ENCODE assay signal across 8 cellular contexts in the genomic region with DNA sequence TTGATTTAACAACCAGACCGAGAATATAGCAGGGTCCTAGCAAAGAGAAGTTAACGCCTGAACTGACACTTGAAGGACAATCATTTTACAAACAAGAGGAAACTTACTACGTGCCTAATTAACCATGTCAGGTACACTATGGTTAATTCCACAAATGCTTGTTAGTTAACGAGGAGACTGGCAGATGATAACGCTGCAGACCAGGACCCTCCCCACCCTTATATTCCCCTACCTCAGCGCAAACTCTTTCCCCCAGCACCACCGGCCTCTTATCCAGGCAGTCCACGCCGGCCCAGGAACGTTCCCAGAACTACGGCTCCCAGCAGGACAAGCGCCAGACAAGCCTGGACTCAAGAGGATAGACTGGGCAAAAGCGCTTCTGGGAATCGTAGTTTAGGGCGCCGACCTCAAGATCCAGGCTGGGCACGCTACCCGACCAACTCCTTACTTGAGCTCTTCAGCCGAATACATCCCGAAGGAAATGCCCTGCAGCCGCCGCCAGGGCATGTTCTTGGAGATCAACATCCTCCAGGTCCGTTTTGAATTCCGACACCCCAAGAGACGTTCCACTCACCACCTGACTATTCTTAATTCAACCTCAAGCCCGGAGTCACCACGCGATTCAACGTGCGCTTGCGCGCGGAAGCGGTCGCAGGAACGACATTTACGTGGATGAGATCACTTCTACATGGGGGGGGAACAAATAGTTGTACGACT. TPM values are rescaled to one million over a fixed set of nuclear protein-coding genes. Genes with fewer than 3 reads are reported as not detected.
A peak's percentile ranks its signal among the peaks of the same experiment; 100 is the strongest.
DNase-seq lines count a peak whose midpoint lies in the region; ATAC-seq and TF ChIP-seq lines count a peak whose summit lies in the region.

A gene (minus strand): TSS at position 635 of the 717 bp plus-strand sequence. CDS start 110 bp downstream, at position 525.

- H3K4me3 Mint-ChIP-seq in T-cell, result peak within 1 kb of the TSS; percentile 85 to 90 (median 90)

- peaks cover 33% of the 10 kb centered on the region for H3K36me3 ChIP-seq in adipocyte (ENCODE audit: control insufficient read depth, insufficient read depth, low read length, severe bottlenecking)
- peaks cover 0 to 49% (median 26%) of the 10 kb centered on the region in 9 donors for H3K36me3 ChIP-seq in heart left ventricle
- peaks cover 0 to 5% (median 0%) of the 10 kb centered on the region in 4 donors for H3K36me3 ChIP-seq in transverse colon

- POLR2A ChIA-PET in T-cell (lab: Charles Lee), result interaction anchor here in 1 of 2 donors (0.6 to 1.5 kb wide), 4 partner anchors 10 to 381 kb away, joined by 3 to 6 read pairs (median 3); a partner anchor contains a TSS

- peaks cover 64 to 77% (median 71%) of the 10 kb centered on the region in 3 donors for H3K4me1 Mint-ChIP-seq in T-cell

- no peaks in the 10 kb centered on the region for H3K9me3 Mint-ChIP-seq in T-cell

- H3K27me3 Mint-ChIP-seq in T-cell, result no peaks in the 10 kb centered on the region

- no peaks in the 10 kb centered on the region for H3K9me3 ChIP-seq in adipocyte (ENCODE audit: control insufficient read depth, low read length)
- H3K9me3 ChIP-seq in heart left ventricle, result no peaks in the 10 kb centered on the region
- no peaks in the 10 kb centered on the region for H3K9me3 ChIP-seq in transverse colon

- CTCF ChIA-PET in T-cell (lab: Charles Lee), result interaction anchor here (0.7 to 1.4 kb wide), 11 partner anchors 9 to 468 kb away, joined by 3 to 10 read pairs (median 4); a partner anchor contains a TSS

- TF ChIP-seq EP300 in transverse colon (IDR thresholded peaks at IDR 0.05; ENCODE audit: low read depth), result no peak

- H3K4me1 ChIP-seq in adipocyte (ENCODE audit: control insufficient read depth, insufficient read depth, low read length), result peaks cover 29% of the 10 kb centered on the region
- H3K4me1 ChIP-seq in heart left ventricle, result peaks cover 5 to 41% (median 32%) of the 10 kb centered on the region in 12 donors
- H3K4me1 ChIP-seq in transverse colon, result peaks cover 3 to 35% (median 22%) of the 10 kb centered on the region in 4 donors

- WGBS in heart left ventricle, 4 donors, result 0% methylated on average over 38 of the region's 38 CpGs
- WGBS in transverse colon (ENCODE audit: low coverage in 1 of 2), 2 donors, result 0% methylated on average over 5 to 38 of the region's 38 CpGs

- intact Hi-C loops in heart left ventricle (cut with DNase I) (no loop called here), transverse colon (cut with DNase I; ENCODE audit: low total_unique reads) (no loop called here)

- in situ Hi-C loops in transverse colon (cut with MboI; ENCODE audit: low pct_ligation_motif_present in 1 of 4, low pct_unique_long_range_greater_than_20kb in 1 of 4, low sequenced_read_pairs in 3 of 4), result no loop called here

- peak within 1 kb of the TSS; percentile 99 for H3K27ac Mint-ChIP-seq in T-cell

- peak; percentile 74 for ATAC-seq in HG02798 (IDR thresholded peaks at IDR 0.05; ENCODE audit: poor library complexity, unreplicated experiment)
- ATAC-seq in T-cell (replicated peaks in 1 of 4), result peak; percentile 79 to 87 (median 85)
- ATAC-seq in heart left ventricle, result peak; percentile 95 to 97 (median 96)

- TF ChIP-seq CTCF in GM12865 (IDR thresholded peaks at IDR 0.05; ENCODE audit: insufficient read depth, low read depth, low read length, missing control alignments) (no peak), heart left ventricle (IDR thresholded peaks at IDR 0.05) (no peak), transverse colon (IDR thresholded peaks at IDR 0.05) (peak in 2 of 5 experiments; percentile 12 to 13)

- peak; percentile 92 for DNase-seq in GM12865 (ENCODE audit: low read depth)
- DNase-seq in NCI-H1417 treated with DMSO at 0.1 percent for 48 hours (lab: John Stamatoyannopoulos, UW), result peak; percentile 71
- peak; percentile 68 to 86 (median 78) for DNase-seq in T-cell
- DNase-seq in adipocyte (ENCODE audit: low read depth), result peak; percentile 97
- peak; percentile 88 to 94 (median 91) for DNase-seq in heart left ventricle
- DNase-seq in pons (ENCODE audit: low spot score), result peak; percentile 98
- peak; percentile 89 for DNase-seq in transverse colon

- peaks cover 31% of the 10 kb centered on the region for H3K36me3 Mint-ChIP-seq in T-cell

- H3K27ac ChIP-seq in heart left ventricle (peak within 1 kb of the TSS; percentile 66 to 89 (median 84)), transverse colon (peak within 1 kb of the TSS; percentile 72 to 91 (median 84))

- H3K4me3 ChIP-seq in GM12865 (ENCODE audit: low read depth, low read length) (peak within 1 kb of the TSS; percentile 65), adipocyte (ENCODE audit: low read length) (peak within 1 kb of the TSS; percentile 99), heart left ventricle (peak within 1 kb of the TSS; percentile 65 to 93 (median 77)), transverse colon (peak within 1 kb of the TSS; percentile 60 to 74 (median 68))

- TF ChIP-seq POLR2A in heart left ventricle (IDR thresholded peaks at IDR 0.05), result no peak
- TF ChIP-seq POLR2A in transverse colon (IDR thresholded peaks at IDR 0.05), result no peak

- H3K27me3 ChIP-seq in adipocyte (replicated peaks; ENCODE audit: control insufficient read depth, insufficient read depth, low read length) (no peaks in the 10 kb centered on the region), heart left ventricle (no peaks in the 10 kb centered on the region), transverse colon (no peaks in the 10 kb centered on the region)

- peak within 1 kb of the TSS; percentile 98 for H3K9ac ChIP-seq in adipocyte (ENCODE audit: low read length)

RNA-seq across cellular contexts. Expression of the gene that starts here (rescaled TPM):
- total RNA-seq in T-cell (10 to 100 TPM; 22.0 to 28.7 (median 25.7) TPM), heart left ventricle (10 to 100 TPM; 14.6 to 25.4 (median 20.8) TPM), transverse colon (10 to 100 TPM; 11.1 to 17.6 (median 13.3) TPM)
- 10 to 100 TPM in 1 of 2 donors, 1 to 10 TPM in 1; 4.2 to 10.1 TPM for polyA plus RNA-seq in heart left ventricle

Comparison
In these comparisons a context has a peak if more than half of its experiments do, and no peak if none do; other contexts are left out.
1. Peak in every context shown above with its lines: DNase-seq, ATAC-seq, H3K4me3 ChIP-seq and H3K27ac ChIP-seq.